Comparison of ENCODE assay signal across 25 cellular contexts in genomic region chr7:105153531-105153930, GRCh38.
DNase-seq lines count a peak whose midpoint lies in the region; ATAC-seq, FAIRE-seq and TF ChIP-seq lines count a peak whose summit lies in the region.
"Had no signal": no experiment of that assay in that cellular context is flagged by ENCODE, and none has a peak within 500 bp of the region (broad histone marks: within the 10 kb centered on the region; RNA-seq: fewer than 3 reads in every experiment).

No MANE protein-coding gene starts in this region.

- H3K27ac Mint-ChIP-seq in CD8-positive, alpha-beta memory T cell = peak overlapping the region in 5 of 8 donors; percentile 6 to 48 (median 16)
- H3K27ac Mint-ChIP-seq in activated naive CD8-positive, alpha-beta T cell treated with anti-CD3 and anti-CD28 coated beads for 36 hours = peak overlapping the region; percentile 71
- H3K27ac Mint-ChIP-seq: dendritic cell treated with granulocyte-macrophage colony-stimulating factor and Interleukin-4, amounts not matched to agents 40 ng/mL and 50 ng/mL, for 4 days; mesothelial cell of epicardium had no signal

- H3K9me3 ChIP-seq in CD8-positive, alpha-beta memory T cell (ENCODE audit: low read length) = no peaks in the 10 kb centered on the region
- H3K9me3 ChIP-seq: BLaER1 treated with 17β-estradiol and CSF1 and Interleukin-3, amounts not matched to agents 10 nM and 100 nM; Caco-2; heart right ventricle; prostate gland had no signal

- no peaks in the 10 kb centered on the region for H3K9me3 Mint-ChIP-seq in CD8-positive, alpha-beta memory T cell
- no peaks in the 10 kb centered on the region for H3K9me3 Mint-ChIP-seq in activated naive CD8-positive, alpha-beta T cell treated with anti-CD3 and anti-CD28 coated beads for 36 hours
- H3K9me3 Mint-ChIP-seq: dendritic cell treated with granulocyte-macrophage colony-stimulating factor and Interleukin-4, amounts not matched to agents 40 ng/mL and 50 ng/mL, for 4 days; mesothelial cell of epicardium had no signal

- H3K36me3 Mint-ChIP-seq in CD8-positive, alpha-beta memory T cell = peaks cover 0 to 54% (median 12%) of the 10 kb centered on the region in 3 donors
- H3K36me3 Mint-ChIP-seq in activated naive CD8-positive, alpha-beta T cell treated with anti-CD3 and anti-CD28 coated beads for 36 hours = peaks cover 4% of the 10 kb centered on the region

- H3K4me3 ChIP-seq in CD8-positive, alpha-beta memory T cell (ENCODE audit: low read length) = no peak overlapping the region
- H3K4me3 ChIP-seq: BLaER1 treated with 17β-estradiol and CSF1 and Interleukin-3, amounts not matched to agents 10 nM and 100 nM; heart right ventricle; prostate gland; SK-N-MC had no signal

- FAIRE-seq in H54 (lab: Jason Lieb, UNC) = no peak
- FAIRE-seq: frontal cortex, kidney had no signal

- TF ChIP-seq POLR2A in H54 (IDR thresholded peaks at IDR 0.05; ENCODE audit: low read depth, low read length) = no peak

- ATAC-seq in left lobe of liver = peak; percentile 76

- no peak overlapping the region for H3K4me3 Mint-ChIP-seq in CD8-positive, alpha-beta memory T cell
- H3K4me3 Mint-ChIP-seq in activated naive CD8-positive, alpha-beta T cell treated with anti-CD3 and anti-CD28 coated beads for 36 hours = no peak overlapping the region
- H3K4me3 Mint-ChIP-seq: dendritic cell treated with granulocyte-macrophage colony-stimulating factor and Interleukin-4, amounts not matched to agents 40 ng/mL and 50 ng/mL, for 4 days; mesothelial cell of epicardium had no signal

- H3K36me3 ChIP-seq in CD8-positive, alpha-beta memory T cell (ENCODE audit: insufficient read depth, low read length) = no peaks in the 10 kb centered on the region
- H3K36me3 ChIP-seq: prostate gland had no signal

- DNase-seq in DMS 273 (lab: John Stamatoyannopoulos, UW; ENCODE audit: unreplicated experiment) = peak; percentile 24
- no peak for DNase-seq in DMS 273 treated with DMSO at 0.1 percent for 48 hours (lab: John Stamatoyannopoulos, UW)
- DNase-seq in CD8-positive, alpha-beta memory T cell = no peak
- peak; percentile 4 for DNase-seq in activated naive CD8-positive, alpha-beta T cell treated with anti-CD3 and anti-CD28 coated beads for 36 hours
- DNase-seq in left lobe of liver (ENCODE audit: low spot score) = no peak
- DNase-seq in NCI-H446 treated with DMSO at 0.1 percent for 48 hours (lab: John Stamatoyannopoulos, UW) = no peak
- no peak for DNase-seq in H54 (ENCODE audit: insufficient read length, low spot score)
- DNase-seq in NCI-H2196 treated with DMSO at 0.1 percent for 48 hours (lab: John Stamatoyannopoulos, UW; ENCODE audit: unreplicated experiment) = no peak
- DNase-seq: activated CD4-positive, CD25-positive, alpha-beta regulatory T cell treated with anti-CD3 and anti-CD28 coated beads, Interleukin-2, amount 50 U/mL, for 72 hours; activated CD8-positive, alpha-beta memory T cell treated with anti-CD3 and anti-CD28 coated beads for 24 hours; activated effector memory CD4-positive, alpha-beta T cell treated with anti-CD3 and anti-CD28 coated beads, Interleukin-2, amount 50 U/mL, for 16 hours; Caco-2; DMS79; kidney; NCI-H187; NCI-H2171; NCI-H524 had no signal

- H3K27ac ChIP-seq in CD8-positive, alpha-beta memory T cell (ENCODE audit: low read depth, low read length) = no peak overlapping the region
- H3K27ac ChIP-seq: 22Rv1; BLaER1 treated with 17β-estradiol and CSF1 and Interleukin-3, amounts not matched to agents 10 nM and 100 nM; prostate gland; SK-N-MC had no signal

- no peaks in the 10 kb centered on the region for H3K27me3 Mint-ChIP-seq in CD8-positive, alpha-beta memory T cell
- no peaks in the 10 kb centered on the region for H3K27me3 Mint-ChIP-seq in activated naive CD8-positive, alpha-beta T cell treated with anti-CD3 and anti-CD28 coated beads for 36 hours
- H3K27me3 Mint-ChIP-seq: dendritic cell treated with granulocyte-macrophage colony-stimulating factor and Interleukin-4, amounts not matched to agents 40 ng/mL and 50 ng/mL, for 4 days had no signal

- H3K27me3 ChIP-seq in CD8-positive, alpha-beta memory T cell (ENCODE audit: insufficient read depth, low read length, poor library complexity, severe bottlenecking) = no peaks in the 10 kb centered on the region
- H3K27me3 ChIP-seq: BLaER1 treated with 17β-estradiol and CSF1 and Interleukin-3, amounts not matched to agents 10 nM and 100 nM; heart right ventricle had no signal

- CTCF ChIA-PET in CD8-positive, alpha-beta memory T cell (lab: Charles Lee) = interaction anchor here (1.8 kb wide), 1 partner anchor 276 kb away, joined by 4 read pairs; no protein-coding TSS in a partner anchor

- H3K4me1 ChIP-seq in CD8-positive, alpha-beta memory T cell (ENCODE audit: insufficient read depth, low read length) = no peaks in the 10 kb centered on the region
- H3K4me1 ChIP-seq: Caco-2, prostate gland had no signal

- POLR2A ChIA-PET in CD8-positive, alpha-beta memory T cell (lab: Charles Lee) = no interaction called here

- H3K4me1 Mint-ChIP-seq in CD8-positive, alpha-beta memory T cell = peaks cover 4 to 31% (median 20%) of the 10 kb centered on the region in 3 donors
- peaks cover 22% of the 10 kb centered on the region for H3K4me1 Mint-ChIP-seq in activated naive CD8-positive, alpha-beta T cell treated with anti-CD3 and anti-CD28 coated beads for 36 hours

Comparison
In these comparisons a context has a peak if more than half of its experiments do, and no peak if none do; other contexts are left out.
1. DNase-seq: peak in DMS 273 (single experiment) and activated naive CD8-positive, alpha-beta T cell treated with anti-CD3 and anti-CD28 coated beads for 36 hours (single experiment); none in DMS 273 treated with DMSO at 0.1 percent for 48 hours (single experiment), CD8-positive, alpha-beta memory T cell (0 of 5), left lobe of liver (single experiment), NCI-H446 treated with DMSO at 0.1 percent for 48 hours (single experiment), H54 (single experiment) and NCI-H2196 treated with DMSO at 0.1 percent for 48 hours (single experiment).